In genomic region chr19:17865364-17866311, GRCh38 we compare ENCODE assay signal across 11 cellular contexts. TPM values are rescaled to one million over a fixed set of nuclear protein-coding genes. Genes with fewer than 3 reads are reported as not detected.
DNase-seq lines count a peak whose midpoint lies in the region; ATAC-seq and TF ChIP-seq lines count a peak whose summit lies in the region.
"Had no signal": no experiment of that assay in that cellular context is flagged by ENCODE, and none has a peak within 500 bp of the region (broad histone marks: within the 10 kb centered on the region; RNA-seq: fewer than 3 reads in every experiment).

No MANE protein-coding gene starts in this region.

- CTCF ChIA-PET in PC-3 (lab: Charles Lee) = no interaction called here

- TF ChIP-seq CTCF in PC-3 (conservative IDR thresholded peaks at IDR 0.05; ENCODE audit: low read depth, low read length) = no peak
- TF ChIP-seq CTCF in colonic mucosa (IDR thresholded peaks at IDR 0.05) = no peak
- no peak for TF ChIP-seq CTCF in glutamatergic neuron (IDR thresholded peaks at IDR 0.05; ENCODE audit: partially characterized antibody, unreplicated experiment)

- POLR2A ChIA-PET in PC-3 (lab: Charles Lee; ENCODE audit: unreplicated experiment) = interaction anchor here (0.7 to 1.1 kb wide), 2 partner anchors 67 to 138 kb away, joined by 3 read pairs; partner anchors contain the start of gene CCDC124

- H3K9ac ChIP-seq in PC-3 (ENCODE audit: low read length) (no peak overlapping the region), colonic mucosa (ENCODE audit: low read depth in 2 of 2, low read length in 2 of 2) (peak overlapping the region; percentile 35 to 55)

- no peaks in the 10 kb centered on the region for H3K27me3 Mint-ChIP-seq in stimulated activated naive CD8-positive, alpha-beta T cell treated with anti-CD3 and anti-CD28 coated beads, Interleukin-15, Interleukin-2, amounts not matched to agents 100 ng/mL and 50 ng/mL, for 24 hours
- peaks cover 11% of the 10 kb centered on the region for H3K27me3 Mint-ChIP-seq in glutamatergic neuron (ENCODE audit: unreplicated experiment)

- no peak overlapping the region for H3K27ac ChIP-seq in PC-3 (ENCODE audit: low read length)
- peak overlapping the region; percentile 61 for H3K27ac ChIP-seq in colonic mucosa
- H3K27ac ChIP-seq: SJCRH30 had no signal

- H3K4me3 Mint-ChIP-seq in stimulated activated naive CD8-positive, alpha-beta T cell treated with anti-CD3 and anti-CD28 coated beads, Interleukin-15, Interleukin-2, amounts not matched to agents 100 ng/mL and 50 ng/mL, for 24 hours = no peak overlapping the region
- H3K4me3 Mint-ChIP-seq in glutamatergic neuron (ENCODE audit: unreplicated experiment) = no peak overlapping the region

- H3K9me3 ChIP-seq in PC-3 (ENCODE audit: low read length) = no peaks in the 10 kb centered on the region
- H3K9me3 ChIP-seq in colonic mucosa = no peaks in the 10 kb centered on the region
- H3K9me3 ChIP-seq: SJCRH30 had no signal

- H3K4me1 ChIP-seq in PC-3 (ENCODE audit: insufficient read depth, low read length) (peaks cover 20% of the 10 kb centered on the region), colonic mucosa (peaks cover 9% of the 10 kb centered on the region)

- no peaks in the 10 kb centered on the region for H3K27me3 ChIP-seq in PC-3 (ENCODE audit: low read length)
- H3K27me3 ChIP-seq in colonic mucosa = peaks cover 2% of the 10 kb centered on the region
- H3K27me3 ChIP-seq: SJCRH30 had no signal

- peak; percentile 71 for ATAC-seq in PC-3

- H3K36me3 ChIP-seq in PC-3 (ENCODE audit: low read depth, low read length) = peaks cover 41% of the 10 kb centered on the region
- H3K36me3 ChIP-seq in colonic mucosa = peaks cover 24% of the 10 kb centered on the region

- no peaks in the 10 kb centered on the region for H3K9me3 Mint-ChIP-seq in stimulated activated naive CD8-positive, alpha-beta T cell treated with anti-CD3 and anti-CD28 coated beads, Interleukin-15, Interleukin-2, amounts not matched to agents 100 ng/mL and 50 ng/mL, for 24 hours
- peaks cover 7% of the 10 kb centered on the region for H3K9me3 Mint-ChIP-seq in glutamatergic neuron (ENCODE audit: unreplicated experiment)

- H3K9me2 ChIP-seq in PC-3 (replicated peaks; ENCODE audit: low read length) = no peaks in the 10 kb centered on the region

- peaks cover 33% of the 10 kb centered on the region for H3K4me1 Mint-ChIP-seq in stimulated activated naive CD8-positive, alpha-beta T cell treated with anti-CD3 and anti-CD28 coated beads, Interleukin-15, Interleukin-2, amounts not matched to agents 100 ng/mL and 50 ng/mL, for 24 hours (ENCODE audit: low read depth)
- H3K4me1 Mint-ChIP-seq in glutamatergic neuron (ENCODE audit: low read depth, unreplicated experiment) = peaks cover 7% of the 10 kb centered on the region

- H3K4me3 ChIP-seq in PC-3 (ENCODE audit: low read length) = no peak overlapping the region
- H3K4me3 ChIP-seq in colonic mucosa = no peak overlapping the region
- H3K4me3 ChIP-seq: SJCRH30 had no signal

- no peak overlapping the region for H2AFZ ChIP-seq in PC-3 (ENCODE audit: low read length)

- no peak overlapping the region for H3K4me2 ChIP-seq in PC-3 (ENCODE audit: low read length)

- H4K20me1 ChIP-seq in PC-3 (ENCODE audit: low read length) = peaks cover 43% of the 10 kb centered on the region

- peaks cover 20% of the 10 kb centered on the region for H3K79me2 ChIP-seq in PC-3 (ENCODE audit: low read length)

- H3K27ac Mint-ChIP-seq in stimulated activated naive CD8-positive, alpha-beta T cell treated with anti-CD3 and anti-CD28 coated beads, Interleukin-15, Interleukin-2, amounts not matched to agents 100 ng/mL and 50 ng/mL, for 24 hours = peak overlapping the region; percentile 82
- no peak overlapping the region for H3K27ac Mint-ChIP-seq in glutamatergic neuron (ENCODE audit: unreplicated experiment)

- BruUV-seq in PC-3 (replicated peaks; lab: Mats Ljungman, UMichigan) = no TSS peak

- DNase-seq in activated naive CD4-positive, alpha-beta T cell treated with Interleukin-2 at 50 U/mL for 16 hours = peak; percentile 38
- no peak for DNase-seq in activated naive CD4-positive, alpha-beta T cell treated with anti-CD3 and anti-CD28 coated beads, Interleukin-2, amount 50 U/mL, for 16 hours
- peak; percentile 67 for DNase-seq in PC-3
- peak; percentile 85 for DNase-seq in colonic mucosa
- DNase-seq in glomerular visceral epithelial cell (ENCODE audit: extremely low spot score) = no peak
- no peak for DNase-seq in glutamatergic neuron
- no peak for DNase-seq in posterior cingulate gyrus
- DNase-seq: COR-L47 had no signal

- H3K36me3 Mint-ChIP-seq in stimulated activated naive CD8-positive, alpha-beta T cell treated with anti-CD3 and anti-CD28 coated beads, Interleukin-15, Interleukin-2, amounts not matched to agents 100 ng/mL and 50 ng/mL, for 24 hours (ENCODE audit: low read depth) = peaks cover 42% of the 10 kb centered on the region
- no peaks in the 10 kb centered on the region for H3K36me3 Mint-ChIP-seq in glutamatergic neuron (ENCODE audit: unreplicated experiment)

- intact Hi-C loops in PC-3 (cut with micrococcal nuclease) = no loop called here
- intact Hi-C loops in colonic mucosa (cut with DNase I) = loop anchor here (5.0 kb wide), 1 partner anchor 132 kb away; no protein-coding TSS in a partner anchor
- intact Hi-C loops in posterior cingulate gyrus (cut with DNase I) = no loop called here

- peaks cover 39% of the 10 kb centered on the region for H3F3A ChIP-seq in PC-3 (ENCODE audit: low read length, unreplicated experiment)

RNA-seq across cellular contexts. Expression of gene RPL18A, which starts 5.9 kb away (rescaled TPM):
- 1,763 and 2,241 TPM in 2 replicates for total RNA-seq in PC-3 (2014; rRNA removed)
- 1,000 to 10,000 TPM; 1,592 to 1,923 TPM for total RNA-seq in colonic mucosa
- 1,135 TPM for total RNA-seq in glutamatergic neuron (ENCODE audit: unreplicated experiment)

RNA-seq across cellular contexts. Expression of gene SLC5A5, which starts 6.1 kb away (rescaled TPM):
- total RNA-seq in PC-3 (2014; rRNA removed) (0.23 TPM in 1 of 2 replicates, not detected in the other), colonic mucosa (not detected), glutamatergic neuron (ENCODE audit: unreplicated experiment) (4.3 TPM)
- total RNA-seq: lung microvascular endothelial cell, SJCRH30 had no signal

RNA-seq across cellular contexts. Expression of gene JAK3, which starts 17.9 kb away (rescaled TPM):
- total RNA-seq in PC-3 (2014; rRNA removed) (1.5 and 4.3 TPM in 2 replicates), colonic mucosa (1 to 10 TPM; 3.1 to 4.0 TPM), glutamatergic neuron (ENCODE audit: unreplicated experiment) (1.3 TPM)

RNA-seq across cellular contexts. Expression of gene INSL3, which starts 44.3 kb away (rescaled TPM):
- not detected in 2 replicates for total RNA-seq in PC-3 (2014; rRNA removed)
- not detected for total RNA-seq in colonic mucosa
- not detected for total RNA-seq in glutamatergic neuron (ENCODE audit: unreplicated experiment)
- total RNA-seq: lung microvascular endothelial cell, SJCRH30 had no signal

Comparison
In these comparisons a context has a peak if more than half of its experiments do, and no peak if none do; other contexts are left out.
1. DNase-seq: peak in activated naive CD4-positive, alpha-beta T cell treated with Interleukin-2 at 50 U/mL for 16 hours (single experiment), PC-3 (single experiment) and colonic mucosa (single experiment); none in activated naive CD4-positive, alpha-beta T cell treated with anti-CD3 and anti-CD28 coated beads, Interleukin-2, amount 50 U/mL, for 16 hours (single experiment), glomerular visceral epithelial cell (single experiment), glutamatergic neuron (single experiment) and posterior cingulate gyrus (0 of 10).